Comparison of ENCODE assay signal across 11 cellular contexts in genomic region chr2:15593327-15593705, GRCh38. TPM values are rescaled to one million over a fixed set of nuclear protein-coding genes. Genes with fewer than 3 reads are reported as not detected.
DNase-seq lines count a peak whose midpoint lies in the region; ATAC-seq and TF ChIP-seq lines count a peak whose summit lies in the region.
"Had no signal": no experiment of that assay in that cellular context is flagged by ENCODE, and none has a peak within 500 bp of the region (broad histone marks: within the 10 kb centered on the region; RNA-seq: fewer than 3 reads in every experiment).

No MANE protein-coding gene starts in this region.

- ATAC-seq in T-helper 17 cell (no peak), HG02938 (IDR thresholded peaks at IDR 0.05; ENCODE audit: unreplicated experiment) (no peak)
- no peak for ATAC-seq in stimulated activated naive B cell treated with anti-CD40 and anti-IgM and Interleukin-4, amounts not matched to agents 10 μg/mL and 1 μg/mL and 100 μg/mL, for 72 hours (replicated peaks)

- H3K36me3 Mint-ChIP-seq in activated naive CD4-positive, alpha-beta T cell treated with anti-CD3 and anti-CD28 coated beads for 36 hours (ENCODE audit: low read depth), result peaks cover 28% of the 10 kb centered on the region
- H3K36me3 Mint-ChIP-seq in T-helper 17 cell (ENCODE audit: low read depth), result peaks cover 7% of the 10 kb centered on the region
- H3K36me3 Mint-ChIP-seq in stimulated activated naive B cell treated with anti-CD40 and anti-IgM and Interleukin-4, amounts not matched to agents 10 μg/mL and 1 μg/mL and 100 μg/mL, for 72 hours, result peaks cover 28 to 33% of the 10 kb centered on the region in 2 donors

- peak overlapping the region; percentile 88 for H3K4me3 Mint-ChIP-seq in activated naive CD4-positive, alpha-beta T cell treated with anti-CD3 and anti-CD28 coated beads for 36 hours
- peak overlapping the region; percentile 91 for H3K4me3 Mint-ChIP-seq in T-helper 17 cell
- H3K4me3 Mint-ChIP-seq in stimulated activated naive B cell treated with anti-CD40 and anti-IgM and Interleukin-4, amounts not matched to agents 10 μg/mL and 1 μg/mL and 100 μg/mL, for 72 hours, result peak overlapping the region; percentile 95 to 97

- intact Hi-C loops in activated naive CD4-positive, alpha-beta T cell treated with anti-CD3 and anti-CD28 coated beads for 36 hours (cut with micrococcal nuclease), result no loop called here

- peak overlapping the region; percentile 93 for H3K4me3 ChIP-seq in fibroblast of pulmonary artery (replicated peaks; ENCODE audit: low read depth, low read length)

- peaks cover 37% of the 10 kb centered on the region for H3K4me1 Mint-ChIP-seq in activated naive CD4-positive, alpha-beta T cell treated with anti-CD3 and anti-CD28 coated beads for 36 hours (ENCODE audit: low read depth)
- peaks cover 22% of the 10 kb centered on the region for H3K4me1 Mint-ChIP-seq in T-helper 17 cell
- H3K4me1 Mint-ChIP-seq in stimulated activated naive B cell treated with anti-CD40 and anti-IgM and Interleukin-4, amounts not matched to agents 10 μg/mL and 1 μg/mL and 100 μg/mL, for 72 hours, result peaks cover 10 to 29% of the 10 kb centered on the region in 2 donors

- no peaks in the 10 kb centered on the region for H3K9me3 Mint-ChIP-seq in activated naive CD4-positive, alpha-beta T cell treated with anti-CD3 and anti-CD28 coated beads for 36 hours
- H3K9me3 Mint-ChIP-seq in stimulated activated naive B cell treated with anti-CD40 and anti-IgM and Interleukin-4, amounts not matched to agents 10 μg/mL and 1 μg/mL and 100 μg/mL, for 72 hours, result no peaks in the 10 kb centered on the region
- H3K9me3 Mint-ChIP-seq: CD14-positive monocyte had no signal

- H3K9me3 ChIP-seq in T-helper 17 cell (ENCODE audit: control insufficient read depth, low read length, poor library complexity, severe bottlenecking), result no peaks in the 10 kb centered on the region

- no peak for DNase-seq in activated naive CD4-positive, alpha-beta T cell treated with anti-CD3 and anti-CD28 coated beads for 36 hours
- DNase-seq in activated naive CD4-positive, alpha-beta T cell treated with anti-CD3 and anti-CD28 coated beads, Interleukin-2, amount 50 U/mL, for 16 hours, result no peak
- DNase-seq in T-helper 17 cell, result no peak
- no peak for DNase-seq in fibroblast of pulmonary artery (ENCODE audit: low read depth)
- DNase-seq in stimulated activated naive B cell treated with anti-CD40 and anti-IgM and Interleukin-4, amounts not matched to agents 10 μg/mL and 1 μg/mL and 100 μg/mL, for 72 hours, result no peak
- DNase-seq in mucosa of gallbladder (ENCODE audit: low spot score), result no peak
- no peak for DNase-seq in NCI-H748 (lab: John Stamatoyannopoulos, UW; ENCODE audit: unreplicated experiment)
- DNase-seq: NCI-H2081; stimulated activated CD8-positive, alpha-beta memory T cell treated with anti-CD3 and anti-CD28 coated beads, Interleukin-4, amount 100 ng/mL, for 48 hours had no signal

- no peak for TF ChIP-seq CTCF in fibroblast of pulmonary artery (IDR thresholded peaks at IDR 0.05; ENCODE audit: low read length, missing control alignments)

- no peaks in the 10 kb centered on the region for H3K27me3 Mint-ChIP-seq in activated naive CD4-positive, alpha-beta T cell treated with anti-CD3 and anti-CD28 coated beads for 36 hours (ENCODE audit: low read depth)
- H3K27me3 Mint-ChIP-seq in T-helper 17 cell, result no peaks in the 10 kb centered on the region
- H3K27me3 Mint-ChIP-seq in stimulated activated naive B cell treated with anti-CD40 and anti-IgM and Interleukin-4, amounts not matched to agents 10 μg/mL and 1 μg/mL and 100 μg/mL, for 72 hours, result no peaks in the 10 kb centered on the region

- CTCF ChIA-PET in activated naive CD4-positive, alpha-beta T cell treated with anti-CD3 and anti-CD28 coated beads for 36 hours (lab: Charles Lee), result interaction anchor here (1.0 to 1.2 kb wide), 3 partner anchors 16 to 44 kb away, joined by 3 to 4 read pairs (median 3); no protein-coding TSS in a partner anchor

- H3K27ac Mint-ChIP-seq in activated naive CD4-positive, alpha-beta T cell treated with anti-CD3 and anti-CD28 coated beads for 36 hours, result peak overlapping the region; percentile 63
- peak overlapping the region; percentile 93 for H3K27ac Mint-ChIP-seq in T-helper 17 cell
- H3K27ac Mint-ChIP-seq in stimulated activated naive B cell treated with anti-CD40 and anti-IgM and Interleukin-4, amounts not matched to agents 10 μg/mL and 1 μg/mL and 100 μg/mL, for 72 hours, result peak overlapping the region; percentile 51

RNA-seq across cellular contexts. Expression of gene DDX1, which starts 1.6 kb away (rescaled TPM):
- 10 to 100 TPM; 61.7 to 64.1 TPM for total RNA-seq in activated naive CD4-positive, alpha-beta T cell treated with anti-CD3 and anti-CD28 coated beads for 36 hours
- 10 to 100 TPM; 27.6 to 35.0 TPM for total RNA-seq in T-helper 17 cell
- 69.1 TPM for total RNA-seq in mucosa of gallbladder

RNA-seq across cellular contexts. Expression of gene NBAS, which starts 32.2 kb away (rescaled TPM):
- 10 to 100 TPM; 45.5 to 46.4 TPM for total RNA-seq in activated naive CD4-positive, alpha-beta T cell treated with anti-CD3 and anti-CD28 coated beads for 36 hours
- total RNA-seq in T-helper 17 cell (10 to 100 TPM; 29.3 to 32.5 TPM), mucosa of gallbladder (52.7 TPM)
